ENCODE assay signal across 25 cellular contexts in the genomic region with DNA sequence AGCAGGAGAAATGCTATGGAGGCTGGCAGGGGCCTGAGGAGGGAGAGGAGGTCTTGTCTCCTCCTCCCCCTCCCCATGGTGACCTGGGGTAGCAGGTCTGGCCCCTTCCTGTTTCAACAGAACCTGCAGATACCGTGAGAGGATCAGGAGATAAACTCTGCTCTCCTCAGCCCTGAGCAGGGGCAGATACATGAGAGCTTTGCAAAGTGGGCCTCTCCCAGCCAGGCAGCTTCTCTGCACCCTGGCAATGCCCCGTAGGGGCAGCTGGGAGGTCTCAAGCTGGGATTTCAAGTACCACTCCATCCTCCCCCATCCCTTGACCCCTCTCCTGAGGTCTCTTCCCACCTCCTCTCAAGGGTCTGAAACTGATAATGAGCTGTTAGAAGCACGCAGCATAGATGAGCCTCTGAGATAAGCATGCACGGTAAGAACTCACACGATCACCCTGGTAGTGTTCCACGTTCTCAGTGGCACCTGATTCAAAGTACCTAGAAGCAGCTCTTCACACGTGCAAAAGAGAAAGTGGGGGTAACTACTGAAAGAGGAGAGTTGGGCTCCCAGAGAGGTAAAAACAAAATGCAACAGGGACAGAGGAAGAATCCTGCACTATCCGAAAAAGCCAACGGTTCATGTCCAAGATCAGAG. TPM values are rescaled to one million over a fixed set of nuclear protein-coding genes. Genes with fewer than 3 reads are reported as not detected.
DNase-seq lines count a peak whose midpoint lies in the region; ATAC-seq, FAIRE-seq and TF ChIP-seq lines count a peak whose summit lies in the region.
"Had no signal": no experiment of that assay in that cellular context is flagged by ENCODE, and none has a peak within 500 bp of the region (broad histone marks: within the 10 kb centered on the region; RNA-seq: fewer than 3 reads in every experiment).

No MANE protein-coding gene starts in this region.

- no peak for DNase-seq in activated CD4-positive, alpha-beta memory T cell treated with anti-CD3 and anti-CD28 coated beads, Interleukin-2, amount 10 ng/mL, durations not matched to agents 7 days and 5 days
- DNase-seq in activated CD4-positive, alpha-beta memory T cell treated with anti-CD3 and anti-CD28 coated beads for 36 hours, result no peak
- DNase-seq in endothelial cell of umbilical vein (ENCODE audit: low read depth, low spot score) (no peak), T-cell (no peak), NCI-H1436 (lab: John Stamatoyannopoulos, UW) (no peak), immature natural killer cell (no peak)
- DNase-seq: DND-41; GOT3; IMR-90; Kasumi-1; NCI-H1105; NCI-H187; NCI-H2107; NCI-H446; NK-92 treated with Interleukin-12 subunit alpha and Interleukin-12 subunit beta, amount 100 ng/mL, for 24 hours had no signal

- H3K27ac Mint-ChIP-seq in activated CD4-positive, alpha-beta memory T cell treated with anti-CD3 and anti-CD28 coated beads, Interleukin-2, amount 10 ng/mL, durations not matched to agents 7 days and 5 days, result peak overlapping the region; percentile 18
- H3K27ac Mint-ChIP-seq in activated CD4-positive, alpha-beta memory T cell treated with anti-CD3 and anti-CD28 coated beads for 36 hours, result no peak overlapping the region
- H3K27ac Mint-ChIP-seq in T-cell (peak overlapping the region in 1 of 2 donors; percentile 48), immature natural killer cell (peak overlapping the region in 1 of 6 donors; percentile 8)

- H3K9me3 ChIP-seq in OCI-LY3 (ENCODE audit: insufficient read depth, low read length) (no peaks in the 10 kb centered on the region), endothelial cell of umbilical vein (replicated peaks; ENCODE audit: control insufficient read depth, insufficient read depth, low read length) (no peaks in the 10 kb centered on the region)
- H3K9me3 ChIP-seq: BLaER1 treated with 17β-estradiol and CSF1 and Interleukin-3, amounts not matched to agents 10 nM and 100 nM had no signal

- peaks cover 9% of the 10 kb centered on the region for H3K79me2 ChIP-seq in KMS-11 (ENCODE audit: insufficient read depth, low read depth)
- H3K79me2 ChIP-seq in OCI-LY3 (ENCODE audit: low read length), result peaks cover 9% of the 10 kb centered on the region
- H3K79me2 ChIP-seq in endothelial cell of umbilical vein (ENCODE audit: control insufficient read depth, insufficient read depth, low read length), result peaks cover under 1% of the 10 kb centered on the region

- H3K4me2 ChIP-seq in KMS-11 (peak overlapping the region; percentile 74; the same call in 1 of the 2 replicates), OCI-LY3 (ENCODE audit: low read length) (peak overlapping the region; percentile 2; the same call in 1 of the 2 replicates), endothelial cell of umbilical vein (ENCODE audit: insufficient read depth, low read length) (no peak overlapping the region)

- H3K27ac ChIP-seq in KMS-11, result peak overlapping the region; percentile 88; the same call in 1 of the 2 replicates
- no peak overlapping the region for H3K27ac ChIP-seq in OCI-LY3 (ENCODE audit: low read length)
- no peak overlapping the region for H3K27ac ChIP-seq in endothelial cell of umbilical vein (ENCODE audit: insufficient read depth, low read depth, low read length)
- H3K27ac ChIP-seq: BLaER1 treated with 17β-estradiol and CSF1 and Interleukin-3, amounts not matched to agents 10 nM and 100 nM; SK-N-MC had no signal

- POLR2A ChIA-PET in activated CD4-positive, alpha-beta memory T cell treated with anti-CD3 and anti-CD28 coated beads, Interleukin-2, amount 10 ng/mL, durations not matched to agents 7 days and 5 days (lab: Charles Lee), result interaction anchor here (0.9 to 2.5 kb wide), 6 partner anchors 19 to 69 kb away, joined by 3 to 9 read pairs (median 4); partner anchors contain the start of genes PRPF19 and PTGDR2
- POLR2A ChIA-PET in activated CD4-positive, alpha-beta memory T cell treated with anti-CD3 and anti-CD28 coated beads for 36 hours (lab: Charles Lee), result no interaction called here
- POLR2A ChIA-PET in endothelial cell of umbilical vein (lab: Charles Lee) (no interaction called here), T-cell (lab: Charles Lee) (no interaction called here)

- H3K4me1 ChIP-seq in KMS-11 (ENCODE audit: low read depth, poor library complexity, severe bottlenecking), result peaks cover 69% of the 10 kb centered on the region
- H3K4me1 ChIP-seq in OCI-LY3 (ENCODE audit: low read length), result peaks cover 84% of the 10 kb centered on the region
- H3K4me1 ChIP-seq in endothelial cell of umbilical vein (ENCODE audit: control insufficient read depth, extremely low read depth, insufficient read depth, low read length), result peaks cover 31% of the 10 kb centered on the region

- H3K4me3 ChIP-seq in KMS-11 (IDR thresholded peaks at IDR 0.05; ENCODE audit: insufficient read depth, low read depth, low read length) (no peak overlapping the region), OCI-LY3 (ENCODE audit: low read length) (no peak overlapping the region), endothelial cell of umbilical vein (replicated peaks in 1 of 3; ENCODE audit: insufficient read depth in 1 of 3, low read depth in 1 of 3, low read length in 3 of 3) (no peak overlapping the region)
- H3K4me3 ChIP-seq: BLaER1 treated with 17β-estradiol and CSF1 and Interleukin-3, amounts not matched to agents 10 nM and 100 nM; SK-N-MC had no signal

- H3K27me3 Mint-ChIP-seq in activated CD4-positive, alpha-beta memory T cell treated with anti-CD3 and anti-CD28 coated beads, Interleukin-2, amount 10 ng/mL, durations not matched to agents 7 days and 5 days, result peaks cover 4% of the 10 kb centered on the region
- peaks cover 8% of the 10 kb centered on the region for H3K27me3 Mint-ChIP-seq in activated CD4-positive, alpha-beta memory T cell treated with anti-CD3 and anti-CD28 coated beads for 36 hours
- H3K27me3 Mint-ChIP-seq in T-cell, result peaks cover 0 to 3% of the 10 kb centered on the region in 2 donors
- peaks cover 3 to 16% (median 8%) of the 10 kb centered on the region in 3 donors for H3K27me3 Mint-ChIP-seq in immature natural killer cell (ENCODE audit: low read depth in 3 of 3)

- H4K20me1 ChIP-seq in KMS-11 (ENCODE audit: insufficient read depth) (no peaks in the 10 kb centered on the region), OCI-LY3 (ENCODE audit: insufficient read depth, low read length) (no peaks in the 10 kb centered on the region), endothelial cell of umbilical vein (replicated peaks; ENCODE audit: control insufficient read depth, extremely low read depth, insufficient read depth, low read length) (no peaks in the 10 kb centered on the region)
- H4K20me1 ChIP-seq: BLaER1 treated with 17β-estradiol and CSF1 and Interleukin-3, amounts not matched to agents 10 nM and 100 nM had no signal

- TF ChIP-seq CTCF in KMS-11 (conservative IDR thresholded peaks at IDR 0.05; ENCODE audit: low read depth, low read length), result no peak
- no peak for TF ChIP-seq CTCF in OCI-LY3 (IDR thresholded peaks at IDR 0.05; ENCODE audit: low read depth, low read length)
- no peak for TF ChIP-seq CTCF in endothelial cell of umbilical vein (IDR thresholded peaks at IDR 0.05; ENCODE audit: extremely low read depth in 1 of 2, insufficient read depth in 1 of 2, low read depth in 1 of 2, low read length in 2 of 2)

- FAIRE-seq in endothelial cell of umbilical vein (lab: Jason Lieb, UNC), result no peak
- FAIRE-seq: HTR-8/SVneo, RCC 7860 had no signal

- no peaks in the 10 kb centered on the region for H3K9me3 Mint-ChIP-seq in activated CD4-positive, alpha-beta memory T cell treated with anti-CD3 and anti-CD28 coated beads, Interleukin-2, amount 10 ng/mL, durations not matched to agents 7 days and 5 days
- no peaks in the 10 kb centered on the region for H3K9me3 Mint-ChIP-seq in activated CD4-positive, alpha-beta memory T cell treated with anti-CD3 and anti-CD28 coated beads for 36 hours
- no peaks in the 10 kb centered on the region for H3K9me3 Mint-ChIP-seq in T-cell
- no peaks in the 10 kb centered on the region for H3K9me3 Mint-ChIP-seq in immature natural killer cell

- no peak for ATAC-seq in T-cell (replicated peaks in 1 of 4)
- ATAC-seq: HCT116, Right ventricle myocardium inferior had no signal

- intact Hi-C loops in activated CD4-positive, alpha-beta memory T cell treated with anti-CD3 and anti-CD28 coated beads for 36 hours (cut with micrococcal nuclease), result no loop called here
- intact Hi-C loops in endothelial cell of umbilical vein (cut with micrococcal nuclease), result loop anchor here (10.0 kb wide), 1 partner anchor 318 kb away; no protein-coding TSS in a partner anchor

- no peak overlapping the region for H3K4me3 Mint-ChIP-seq in activated CD4-positive, alpha-beta memory T cell treated with anti-CD3 and anti-CD28 coated beads, Interleukin-2, amount 10 ng/mL, durations not matched to agents 7 days and 5 days
- H3K4me3 Mint-ChIP-seq in activated CD4-positive, alpha-beta memory T cell treated with anti-CD3 and anti-CD28 coated beads for 36 hours, result no peak overlapping the region
- no peak overlapping the region for H3K4me3 Mint-ChIP-seq in T-cell
- H3K4me3 Mint-ChIP-seq in immature natural killer cell, result no peak overlapping the region

- no TSS peak for BruUV-seq in endothelial cell of umbilical vein (replicated peaks; lab: Mats Ljungman, UMichigan)

- no peak for TF ChIP-seq POLR2A in endothelial cell of umbilical vein (IDR thresholded peaks at IDR 0.05; ENCODE audit: low read depth, low read length)

- dilution Hi-C loops in endothelial cell of umbilical vein (cut with MboI; ENCODE audit: extremely low pct_ligation_motif_present, low sequenced_read_pairs), result no loop called here

- H2AFZ ChIP-seq in KMS-11 (ENCODE audit: low read depth) (no peak overlapping the region), OCI-LY3 (ENCODE audit: low read depth, low read length) (no peak overlapping the region; the same call in 1 of the 2 replicates), endothelial cell of umbilical vein (ENCODE audit: low read depth, low read length) (no peak overlapping the region)

- CTCF ChIA-PET in activated CD4-positive, alpha-beta memory T cell treated with anti-CD3 and anti-CD28 coated beads, Interleukin-2, amount 10 ng/mL, durations not matched to agents 7 days and 5 days (lab: Charles Lee), result interaction anchor here (0.8 to 6.1 kb wide), 7 partner anchors 8 to 77 kb away, joined by 3 to 45 read pairs (median 4); partner anchors contain the start of genes TMEM109 and ZP1
- CTCF ChIA-PET in activated CD4-positive, alpha-beta memory T cell treated with anti-CD3 and anti-CD28 coated beads for 36 hours (lab: Charles Lee), result interaction anchor here (0.8 to 1.4 kb wide), 3 partner anchors 14 to 77 kb away, joined by 3 to 4 read pairs (median 3); partner anchors contain the start of gene TMEM109
- CTCF ChIA-PET in endothelial cell of umbilical vein (lab: Charles Lee) (interaction anchor here (1.4 to 12.7 kb wide), 3 partner anchors 52 to 62 kb away, joined by 5 to 607 read pairs (median 9); no protein-coding TSS in a partner anchor), T-cell (lab: Charles Lee) (interaction anchor here in 1 of 2 donors (1.0 kb wide), 1 partner anchor 10 kb away, joined by 4 read pairs; no protein-coding TSS in a partner anchor)

- H3K9ac ChIP-seq in KMS-11, result no peak overlapping the region
- H3K9ac ChIP-seq in OCI-LY3 (ENCODE audit: low read length), result no peak overlapping the region; the same call in 1 of the 2 replicates
- no peak overlapping the region for H3K9ac ChIP-seq in endothelial cell of umbilical vein (replicated peaks; ENCODE audit: extremely low read depth, insufficient read depth, low read length)
- H3K9ac ChIP-seq: BLaER1 treated with 17β-estradiol and CSF1 and Interleukin-3, amounts not matched to agents 10 nM and 100 nM had no signal

- H3K36me3 Mint-ChIP-seq in activated CD4-positive, alpha-beta memory T cell treated with anti-CD3 and anti-CD28 coated beads, Interleukin-2, amount 10 ng/mL, durations not matched to agents 7 days and 5 days (ENCODE audit: low read depth), result no peaks in the 10 kb centered on the region
- H3K36me3 Mint-ChIP-seq in activated CD4-positive, alpha-beta memory T cell treated with anti-CD3 and anti-CD28 coated beads for 36 hours, result no peaks in the 10 kb centered on the region
- H3K36me3 Mint-ChIP-seq in T-cell (no peaks in the 10 kb centered on the region), immature natural killer cell (peaks cover 0 to 3% (median 0%) of the 10 kb centered on the region in 3 donors)

- no peaks in the 10 kb centered on the region for H3K9me1 ChIP-seq in endothelial cell of umbilical vein (replicated peaks; ENCODE audit: control insufficient read depth, extremely low read depth, insufficient read depth, low read length)

- H3K4me1 Mint-ChIP-seq in activated CD4-positive, alpha-beta memory T cell treated with anti-CD3 and anti-CD28 coated beads, Interleukin-2, amount 10 ng/mL, durations not matched to agents 7 days and 5 days, result peaks cover 61% of the 10 kb centered on the region
- peaks cover 20% of the 10 kb centered on the region for H3K4me1 Mint-ChIP-seq in activated CD4-positive, alpha-beta memory T cell treated with anti-CD3 and anti-CD28 coated beads for 36 hours (ENCODE audit: low read depth)
- H3K4me1 Mint-ChIP-seq in T-cell (peaks cover 12 to 20% (median 12%) of the 10 kb centered on the region in 3 donors), immature natural killer cell (peaks cover 12% of the 10 kb centered on the region in 2 donors)

- H3K27me3 ChIP-seq in KMS-11 (ENCODE audit: insufficient read depth, low read depth) (no peaks in the 10 kb centered on the region), OCI-LY3 (ENCODE audit: low read depth, low read length) (peaks cover 9% of the 10 kb centered on the region), endothelial cell of umbilical vein (ENCODE audit: control insufficient read depth in 2 of 2, insufficient read depth in 2 of 2, low read length in 2 of 2) (no peaks in the 10 kb centered on the region)
- H3K27me3 ChIP-seq: BLaER1 treated with 17β-estradiol and CSF1 and Interleukin-3, amounts not matched to agents 10 nM and 100 nM had no signal

- no peaks in the 10 kb centered on the region for H3K36me3 ChIP-seq in KMS-11 (ENCODE audit: insufficient read depth)
- no peaks in the 10 kb centered on the region for H3K36me3 ChIP-seq in OCI-LY3 (replicated peaks; ENCODE audit: low read depth, low read length)
- H3K36me3 ChIP-seq in endothelial cell of umbilical vein (ENCODE audit: control insufficient read depth in 2 of 2, extremely low read depth in 1 of 2, insufficient read depth in 2 of 2, low read length in 2 of 2), result no peaks in the 10 kb centered on the region
- H3K36me3 ChIP-seq: BLaER1 treated with 17β-estradiol and CSF1 and Interleukin-3, amounts not matched to agents 10 nM and 100 nM had no signal

RNA-seq across cellular contexts. Expression of gene CCDC86, which starts 4.9 kb away (rescaled TPM):
- total RNA-seq in activated CD4-positive, alpha-beta memory T cell treated with anti-CD3 and anti-CD28 coated beads, Interleukin-2, amount 10 ng/mL, durations not matched to agents 7 days and 5 days, result 10 to 100 TPM; 15.3 to 16.5 TPM
- total RNA-seq in activated CD4-positive, alpha-beta memory T cell treated with anti-CD3 and anti-CD28 coated beads for 36 hours, result 10 to 100 TPM; 40.6 to 42.1 TPM
- total RNA-seq in endothelial cell of umbilical vein, result 57.6 and 60.8 TPM in 2 replicates
- 29.8 and 32.3 TPM in 2 replicates for polyA plus RNA-seq in endothelial cell of umbilical vein
- 37.2 and 37.3 TPM in 2 replicates for polyA plus RNA-seq in endothelial cell of umbilical vein (2011; cell fraction: cytosol; rRNA removed)
- 35.4 and 41.3 TPM in 2 replicates for polyA plus RNA-seq in endothelial cell of umbilical vein (2011; cell fraction: nucleus; rRNA removed)
- 61.9 and 75.2 TPM in 2 replicates for polyA plus RNA-seq in endothelial cell of umbilical vein (2012)
- polyA minus RNA-seq in endothelial cell of umbilical vein, result 15.2 and 15.7 TPM in 2 replicates
- polyA minus RNA-seq in endothelial cell of umbilical vein (2011; cell fraction: cytosol; rRNA and poly(A)+ RNA removed), result 24.5 TPM
- polyA minus RNA-seq in endothelial cell of umbilical vein (2011; cell fraction: nucleus; rRNA and poly(A)+ RNA removed), result 11.3 and 12.9 TPM in 2 replicates
- total RNA-seq in T-cell, result 10 to 100 TPM; 11.6 to 20.7 (median 16.3) TPM
- polyA plus RNA-seq in immature natural killer cell, result 10 to 100 TPM in 1 of 3 donors, 1 to 10 TPM in 2; 5.6 to 16.5 (median 7.4) TPM

RNA-seq across cellular contexts. Expression of gene PTGDR2, which starts 18.8 kb away (rescaled TPM):
- 1 to 10 TPM; 5.7 TPM for total RNA-seq in activated CD4-positive, alpha-beta memory T cell treated with anti-CD3 and anti-CD28 coated beads, Interleukin-2, amount 10 ng/mL, durations not matched to agents 7 days and 5 days
- under 1 TPM; 0.33 to 0.36 TPM for total RNA-seq in activated CD4-positive, alpha-beta memory T cell treated with anti-CD3 and anti-CD28 coated beads for 36 hours
- total RNA-seq in endothelial cell of umbilical vein (0.15 TPM in 1 of 2 replicates, not detected in the other), T-cell (10 to 100 TPM in 1 of 5 donors, 1 to 10 TPM in 4; 1.6 to 23.1 (median 2.7) TPM)
- polyA plus RNA-seq in endothelial cell of umbilical vein (not detected in 2 replicates), immature natural killer cell (under 1 TPM in 2 of 3 donors, not detected in 1; 0.46 to 0.49 TPM)
- not detected in 2 replicates for polyA plus RNA-seq in endothelial cell of umbilical vein (2011; cell fraction: cytosol; rRNA removed)
- 0.07 TPM in 2 replicates for polyA plus RNA-seq in endothelial cell of umbilical vein (2011; cell fraction: nucleus; rRNA removed)
- 0.07 TPM in 1 of 2 replicates, not detected in the other for polyA plus RNA-seq in endothelial cell of umbilical vein (2012)
- 0.30 TPM in 1 of 2 replicates, not detected in the other for polyA minus RNA-seq in endothelial cell of umbilical vein
- not detected for polyA minus RNA-seq in endothelial cell of umbilical vein (2011; cell fraction: cytosol; rRNA and poly(A)+ RNA removed)
- polyA minus RNA-seq in endothelial cell of umbilical vein (2011; cell fraction: nucleus; rRNA and poly(A)+ RNA removed), result not detected in 2 replicates
- total RNA-seq: G401 had no signal

RNA-seq across cellular contexts. Expression of gene ZP1, which starts 30.4 kb away (rescaled TPM):
- under 1 TPM in 1 of 2 experiments, not detected in 1; 0.18 TPM for total RNA-seq in activated CD4-positive, alpha-beta memory T cell treated with anti-CD3 and anti-CD28 coated beads, Interleukin-2, amount 10 ng/mL, durations not matched to agents 7 days and 5 days
- not detected for total RNA-seq in activated CD4-positive, alpha-beta memory T cell treated with anti-CD3 and anti-CD28 coated beads for 36 hours
- total RNA-seq in endothelial cell of umbilical vein, result not detected in 2 replicates
- polyA plus RNA-seq in endothelial cell of umbilical vein, result not detected in 2 replicates
- not detected in 2 replicates for polyA plus RNA-seq in endothelial cell of umbilical vein (2011; cell fraction: cytosol; rRNA removed)
- not detected in 2 replicates for polyA plus RNA-seq in endothelial cell of umbilical vein (2011; cell fraction: nucleus; rRNA removed)
- not detected in 2 replicates for polyA plus RNA-seq in endothelial cell of umbilical vein (2012)
- not detected in 2 replicates for polyA minus RNA-seq in endothelial cell of umbilical vein
- polyA minus RNA-seq in endothelial cell of umbilical vein (2011; cell fraction: cytosol; rRNA and poly(A)+ RNA removed), result not detected
- not detected in 2 replicates for polyA minus RNA-seq in endothelial cell of umbilical vein (2011; cell fraction: nucleus; rRNA and poly(A)+ RNA removed)
- 1 to 10 TPM in 1 of 5 donors, under 1 TPM in 1, not detected in 3; 0.20 to 1.0 TPM for total RNA-seq in T-cell
- not detected for polyA plus RNA-seq in immature natural killer cell
- total RNA-seq: G401, OCI-LY7 had no signal

RNA-seq across cellular contexts. Expression of gene MS4A10, which starts 51.9 kb away (rescaled TPM):
- total RNA-seq in activated CD4-positive, alpha-beta memory T cell treated with anti-CD3 and anti-CD28 coated beads, Interleukin-2, amount 10 ng/mL, durations not matched to agents 7 days and 5 days, result not detected
- not detected for total RNA-seq in activated CD4-positive, alpha-beta memory T cell treated with anti-CD3 and anti-CD28 coated beads for 36 hours
- total RNA-seq in endothelial cell of umbilical vein, result not detected in 2 replicates
- not detected in 2 replicates for polyA plus RNA-seq in endothelial cell of umbilical vein
- not detected in 2 replicates for polyA plus RNA-seq in endothelial cell of umbilical vein (2011; cell fraction: cytosol; rRNA removed)
- polyA plus RNA-seq in endothelial cell of umbilical vein (2011; cell fraction: nucleus; rRNA removed), result not detected in 2 replicates
- polyA plus RNA-seq in endothelial cell of umbilical vein (2012), result not detected in 2 replicates
- not detected in 2 replicates for polyA minus RNA-seq in endothelial cell of umbilical vein
- not detected for polyA minus RNA-seq in endothelial cell of umbilical vein (2011; cell fraction: cytosol; rRNA and poly(A)+ RNA removed)
- polyA minus RNA-seq in endothelial cell of umbilical vein (2011; cell fraction: nucleus; rRNA and poly(A)+ RNA removed), result not detected in 2 replicates
- total RNA-seq in T-cell, result not detected
- polyA plus RNA-seq in immature natural killer cell, result not detected
- total RNA-seq: G401, IMR-90, OCI-LY7, Right ventricle myocardium inferior had no signal
- polyA plus RNA-seq: IMR-90 had no signal
